In the genomic region with DNA sequence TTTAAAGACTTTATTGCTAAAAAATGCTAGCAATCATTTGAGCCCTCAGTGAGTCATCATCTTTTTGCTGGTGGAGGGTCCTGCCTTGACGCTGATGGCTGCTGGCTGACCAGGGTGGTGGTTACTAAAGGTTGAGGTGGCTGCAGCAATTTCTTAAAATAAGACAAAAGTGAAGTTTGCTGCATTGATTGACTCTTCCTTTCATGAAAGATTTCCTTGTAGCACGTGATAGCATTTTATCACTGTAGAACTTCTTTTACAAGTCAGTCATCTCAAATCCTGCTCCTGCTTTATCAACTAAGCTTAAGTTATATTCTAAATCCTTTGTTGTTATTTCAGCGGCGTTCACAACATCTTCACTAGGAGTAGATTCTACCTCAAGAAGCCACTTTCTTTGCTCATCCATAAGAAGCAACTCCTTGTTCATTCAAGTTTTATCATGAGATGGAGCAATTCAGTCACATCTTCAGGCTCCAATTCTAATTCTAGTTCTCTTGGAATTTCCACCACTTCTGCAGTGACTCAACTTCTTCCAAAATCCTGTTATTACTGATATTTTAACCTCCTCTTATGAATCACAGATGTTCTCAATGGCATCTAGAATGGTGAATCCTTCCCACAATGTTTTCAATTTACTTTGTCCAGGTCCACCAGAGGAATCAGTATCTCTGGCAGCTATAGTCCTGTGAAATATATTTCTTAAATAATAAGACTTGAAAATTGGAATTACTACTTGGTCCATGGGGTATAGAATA, we compare ENCODE assay signal across 2 cellular contexts.
TF ChIP-seq lines count a peak whose summit lies in the region.

No MANE protein-coding gene starts in this region.

TF ChIP-seq in HCT116, 20 proteins besides CTCF, POLR2A, EP300 and RAD21:
- TF ChIP-seq ZNF274 (IDR thresholded peaks at IDR 0.05; ENCODE audit: low read depth, low read length) (no peak), CEBPB (IDR thresholded peaks at IDR 0.05; ENCODE audit: low read depth) (no peak)

TF ChIP-seq in GM12878, 131 proteins besides CTCF, POLR2A, EP300 and RAD21:
- TF ChIP-seq, protein P1, sequence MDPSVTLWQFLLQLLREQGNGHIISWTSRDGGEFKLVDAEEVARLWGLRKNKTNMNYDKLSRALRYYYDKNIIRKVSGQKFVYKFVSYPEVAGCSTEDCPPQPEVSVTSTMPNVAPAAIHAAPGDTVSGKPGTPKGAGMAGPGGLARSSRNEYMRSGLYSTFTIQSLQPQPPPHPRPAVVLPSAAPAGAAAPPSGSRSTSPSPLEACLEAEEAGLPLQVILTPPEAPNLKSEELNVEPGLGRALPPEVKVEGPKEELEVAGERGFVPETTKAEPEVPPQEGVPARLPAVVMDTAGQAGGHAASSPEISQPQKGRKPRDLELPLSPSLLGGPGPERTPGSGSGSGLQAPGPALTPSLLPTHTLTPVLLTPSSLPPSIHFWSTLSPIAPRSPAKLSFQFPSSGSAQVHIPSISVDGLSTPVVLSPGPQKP (IDR thresholded peaks at IDR 0.05; ENCODE audit: low read depth, low read length): no peak
- TF ChIP-seq PML (IDR thresholded peaks at IDR 0.05; ENCODE audit: low read length) (no peak), ZNF622 (IDR thresholded peaks at IDR 0.05) (no peak), CEBPB (IDR thresholded peaks at IDR 0.05; ENCODE audit: borderline replicate concordance in 1 of 2, low read depth in 2 of 2, low read length in 2 of 2) (no peak), CHD2 (IDR thresholded peaks at IDR 0.05; ENCODE audit: borderline replicate concordance, low read depth, low read length) (no peak), SRF (IDR thresholded peaks at IDR 0.05; ENCODE audit: low read depth in 2 of 2, low read length in 2 of 2) (no peak), TARDBP (IDR thresholded peaks at IDR 0.05; ENCODE audit: borderline replicate concordance) (no peak), SIN3A (IDR thresholded peaks at IDR 0.05; ENCODE audit: low read depth, low read length) (no peak), HCFC1 (IDR thresholded peaks at IDR 0.05; ENCODE audit: low read length) (no peak), BACH1 (IDR thresholded peaks at IDR 0.05; ENCODE audit: borderline replicate concordance) (no peak), BHLHE40 (IDR thresholded peaks at IDR 0.05; ENCODE audit: borderline replicate concordance in 1 of 2, low read depth in 2 of 2, low read length in 1 of 2) (peak in 1 of 2 experiments; percentile 67; a peak in 1 of 4 replicates), RUNX3 (IDR thresholded peaks at IDR 0.05; ENCODE audit: low read length) (peak; percentile 9; the same call in 1 of the 2 replicates), MEF2A (IDR thresholded peaks at IDR 0.05; ENCODE audit: insufficient read depth, low read depth, low read length) (no peak), HDGF (IDR thresholded peaks at IDR 0.05) (no peak), GATAD2B (conservative IDR thresholded peaks at IDR 0.05; ENCODE audit: low read depth) (no peak), CBFB (IDR thresholded peaks at IDR 0.05; ENCODE audit: low read depth) (no peak), HDAC6 (IDR thresholded peaks at IDR 0.05; ENCODE audit: unreplicated experiment) (no peak), SMAD5 (IDR thresholded peaks at IDR 0.05; ENCODE audit: low read depth) (no peak), IKZF1 (conservative IDR thresholded peaks at IDR 0.05) (0 out of 2 replicates have a peak, but pooled peaks have one; percentile 10), MXI1 (IDR thresholded peaks at IDR 0.05; ENCODE audit: low read depth, low read length) (no peak), POLR2AphosphoS2 (IDR thresholded peaks at IDR 0.05; ENCODE audit: low read depth, low read length) (no peak), BCL11A (IDR thresholded peaks at IDR 0.05; ENCODE audit: low read depth, low read length) (no peak), POLR2AphosphoS5 (IDR thresholded peaks at IDR 0.05; ENCODE audit: low read length) (0 out of 2 replicates have a peak, but pooled peaks have one; percentile 41), MYC (IDR thresholded peaks at IDR 0.05; ENCODE audit: insufficient read depth, insufficient read length, insufficient replicate concordance, low read length, severe bottlenecking) (no peak)
- TF ChIP-seq, protein P2, sequence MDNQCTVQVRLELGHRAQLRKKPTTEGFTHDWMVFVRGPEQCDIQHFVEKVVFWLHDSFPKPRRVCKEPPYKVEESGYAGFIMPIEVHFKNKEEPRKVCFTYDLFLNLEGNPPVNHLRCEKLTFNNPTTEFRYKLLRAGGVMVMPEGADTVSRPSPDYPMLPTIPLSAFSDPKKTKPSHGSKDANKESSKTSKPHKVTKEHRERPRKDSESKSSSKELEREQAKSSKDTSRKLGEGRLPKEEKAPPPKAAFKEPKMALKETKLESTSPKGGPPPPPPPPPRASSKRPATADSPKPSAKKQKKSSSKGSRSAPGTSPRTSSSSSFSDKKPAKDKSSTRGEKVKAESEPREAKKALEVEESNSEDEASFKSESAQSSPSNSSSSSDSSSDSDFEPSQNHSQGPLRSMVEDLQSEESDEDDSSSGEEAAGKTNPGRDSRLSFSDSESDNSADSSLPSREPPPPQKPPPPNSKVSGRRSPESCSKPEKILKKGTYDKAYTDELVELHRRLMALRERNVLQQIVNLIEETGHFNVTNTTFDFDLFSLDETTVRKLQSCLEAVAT (IDR thresholded peaks at IDR 0.05): peak; percentile 82
- TF ChIP-seq, protein P3, sequence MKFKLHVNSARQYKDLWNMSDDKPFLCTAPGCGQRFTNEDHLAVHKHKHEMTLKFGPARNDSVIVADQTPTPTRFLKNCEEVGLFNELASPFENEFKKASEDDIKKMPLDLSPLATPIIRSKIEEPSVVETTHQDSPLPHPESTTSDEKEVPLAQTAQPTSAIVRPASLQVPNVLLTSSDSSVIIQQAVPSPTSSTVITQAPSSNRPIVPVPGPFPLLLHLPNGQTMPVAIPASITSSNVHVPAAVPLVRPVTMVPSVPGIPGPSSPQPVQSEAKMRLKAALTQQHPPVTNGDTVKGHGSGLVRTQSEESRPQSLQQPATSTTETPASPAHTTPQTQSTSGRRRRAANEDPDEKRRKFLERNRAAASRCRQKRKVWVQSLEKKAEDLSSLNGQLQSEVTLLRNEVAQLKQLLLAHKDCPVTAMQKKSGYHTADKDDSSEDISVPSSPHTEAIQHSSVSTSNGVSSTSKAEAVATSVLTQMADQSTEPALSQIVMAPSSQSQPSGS (IDR thresholded peaks at IDR 0.05; ENCODE audit: low read length): 0 out of 2 replicates have a peak, but pooled peaks have one; percentile 13
- TF ChIP-seq, protein P4, sequence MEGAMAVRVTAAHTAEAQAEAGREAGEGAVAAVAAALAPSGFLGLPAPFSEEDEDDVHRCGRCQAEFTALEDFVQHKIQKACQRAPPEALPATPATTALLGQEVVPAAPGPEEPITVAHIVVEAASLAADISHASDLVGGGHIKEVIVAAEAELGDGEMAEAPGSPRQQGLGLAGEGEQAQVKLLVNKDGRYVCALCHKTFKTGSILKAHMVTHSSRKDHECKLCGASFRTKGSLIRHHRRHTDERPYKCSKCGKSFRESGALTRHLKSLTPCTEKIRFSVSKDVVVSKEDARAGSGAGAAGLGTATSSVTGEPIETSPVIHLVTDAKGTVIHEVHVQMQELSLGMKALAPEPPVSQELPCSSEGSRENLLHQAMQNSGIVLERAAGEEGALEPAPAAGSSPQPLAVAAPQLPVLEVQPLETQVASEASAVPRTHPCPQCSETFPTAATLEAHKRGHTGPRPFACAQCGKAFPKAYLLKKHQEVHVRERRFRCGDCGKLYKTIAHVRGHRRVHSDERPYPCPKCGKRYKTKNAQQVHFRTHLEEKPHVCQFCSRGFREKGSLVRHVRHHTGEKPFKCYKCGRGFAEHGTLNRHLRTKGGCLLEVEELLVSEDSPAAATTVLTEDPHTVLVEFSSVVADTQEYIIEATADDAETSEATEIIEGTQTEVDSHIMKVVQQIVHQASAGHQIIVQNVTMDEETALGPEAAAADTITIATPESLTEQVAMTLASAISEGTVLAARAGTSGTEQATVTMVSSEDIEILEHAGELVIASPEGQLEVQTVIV (IDR thresholded peaks at IDR 0.05; ENCODE audit: borderline replicate concordance, partially characterized antibody): no peak
- TF ChIP-seq, protein P5, sequence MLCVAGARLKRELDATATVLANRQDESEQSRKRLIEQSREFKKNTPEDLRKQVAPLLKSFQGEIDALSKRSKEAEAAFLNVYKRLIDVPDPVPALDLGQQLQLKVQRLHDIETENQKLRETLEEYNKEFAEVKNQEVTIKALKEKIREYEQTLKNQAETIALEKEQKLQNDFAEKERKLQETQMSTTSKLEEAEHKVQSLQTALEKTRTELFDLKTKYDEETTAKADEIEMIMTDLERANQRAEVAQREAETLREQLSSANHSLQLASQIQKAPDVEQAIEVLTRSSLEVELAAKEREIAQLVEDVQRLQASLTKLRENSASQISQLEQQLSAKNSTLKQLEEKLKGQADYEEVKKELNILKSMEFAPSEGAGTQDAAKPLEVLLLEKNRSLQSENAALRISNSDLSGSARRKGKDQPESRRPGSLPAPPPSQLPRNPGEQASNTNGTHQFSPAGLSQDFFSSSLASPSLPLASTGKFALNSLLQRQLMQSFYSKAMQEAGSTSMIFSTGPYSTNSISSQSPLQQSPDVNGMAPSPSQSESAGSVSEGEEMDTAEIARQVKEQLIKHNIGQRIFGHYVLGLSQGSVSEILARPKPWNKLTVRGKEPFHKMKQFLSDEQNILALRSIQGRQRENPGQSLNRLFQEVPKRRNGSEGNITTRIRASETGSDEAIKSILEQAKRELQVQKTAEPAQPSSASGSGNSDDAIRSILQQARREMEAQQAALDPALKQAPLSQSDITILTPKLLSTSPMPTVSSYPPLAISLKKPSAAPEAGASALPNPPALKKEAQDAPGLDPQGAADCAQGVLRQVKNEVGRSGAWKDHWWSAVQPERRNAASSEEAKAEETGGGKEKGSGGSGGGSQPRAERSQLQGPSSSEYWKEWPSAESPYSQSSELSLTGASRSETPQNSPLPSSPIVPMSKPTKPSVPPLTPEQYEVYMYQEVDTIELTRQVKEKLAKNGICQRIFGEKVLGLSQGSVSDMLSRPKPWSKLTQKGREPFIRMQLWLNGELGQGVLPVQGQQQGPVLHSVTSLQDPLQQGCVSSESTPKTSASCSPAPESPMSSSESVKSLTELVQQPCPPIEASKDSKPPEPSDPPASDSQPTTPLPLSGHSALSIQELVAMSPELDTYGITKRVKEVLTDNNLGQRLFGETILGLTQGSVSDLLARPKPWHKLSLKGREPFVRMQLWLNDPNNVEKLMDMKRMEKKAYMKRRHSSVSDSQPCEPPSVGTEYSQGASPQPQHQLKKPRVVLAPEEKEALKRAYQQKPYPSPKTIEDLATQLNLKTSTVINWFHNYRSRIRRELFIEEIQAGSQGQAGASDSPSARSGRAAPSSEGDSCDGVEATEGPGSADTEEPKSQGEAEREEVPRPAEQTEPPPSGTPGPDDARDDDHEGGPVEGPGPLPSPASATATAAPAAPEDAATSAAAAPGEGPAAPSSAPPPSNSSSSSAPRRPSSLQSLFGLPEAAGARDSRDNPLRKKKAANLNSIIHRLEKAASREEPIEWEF (IDR thresholded peaks at IDR 0.05; ENCODE audit: insufficient replicate concordance, low read depth, low read length): no peak
- TF ChIP-seq, protein P6, sequence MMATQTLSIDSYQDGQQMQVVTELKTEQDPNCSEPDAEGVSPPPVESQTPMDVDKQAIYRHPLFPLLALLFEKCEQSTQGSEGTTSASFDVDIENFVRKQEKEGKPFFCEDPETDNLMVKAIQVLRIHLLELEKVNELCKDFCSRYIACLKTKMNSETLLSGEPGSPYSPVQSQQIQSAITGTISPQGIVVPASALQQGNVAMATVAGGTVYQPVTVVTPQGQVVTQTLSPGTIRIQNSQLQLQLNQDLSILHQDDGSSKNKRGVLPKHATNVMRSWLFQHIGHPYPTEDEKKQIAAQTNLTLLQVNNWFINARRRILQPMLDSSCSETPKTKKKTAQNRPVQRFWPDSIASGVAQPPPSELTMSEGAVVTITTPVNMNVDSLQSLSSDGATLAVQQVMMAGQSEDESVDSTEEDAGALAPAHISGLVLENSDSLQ (IDR thresholded peaks at IDR 0.05): peak; percentile 43; the same call in 1 of the 2 replicates
- TF ChIP-seq, protein P7, sequence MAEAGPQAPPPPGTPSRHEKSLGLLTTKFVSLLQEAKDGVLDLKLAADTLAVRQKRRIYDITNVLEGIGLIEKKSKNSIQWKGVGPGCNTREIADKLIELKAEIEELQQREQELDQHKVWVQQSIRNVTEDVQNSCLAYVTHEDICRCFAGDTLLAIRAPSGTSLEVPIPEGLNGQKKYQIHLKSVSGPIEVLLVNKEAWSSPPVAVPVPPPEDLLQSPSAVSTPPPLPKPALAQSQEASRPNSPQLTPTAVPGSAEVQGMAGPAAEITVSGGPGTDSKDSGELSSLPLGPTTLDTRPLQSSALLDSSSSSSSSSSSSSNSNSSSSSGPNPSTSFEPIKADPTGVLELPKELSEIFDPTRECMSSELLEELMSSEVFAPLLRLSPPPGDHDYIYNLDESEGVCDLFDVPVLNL (IDR thresholded peaks at IDR 0.05; ENCODE audit: low read depth, low read length): no peak
- TF ChIP-seq, protein P8, sequence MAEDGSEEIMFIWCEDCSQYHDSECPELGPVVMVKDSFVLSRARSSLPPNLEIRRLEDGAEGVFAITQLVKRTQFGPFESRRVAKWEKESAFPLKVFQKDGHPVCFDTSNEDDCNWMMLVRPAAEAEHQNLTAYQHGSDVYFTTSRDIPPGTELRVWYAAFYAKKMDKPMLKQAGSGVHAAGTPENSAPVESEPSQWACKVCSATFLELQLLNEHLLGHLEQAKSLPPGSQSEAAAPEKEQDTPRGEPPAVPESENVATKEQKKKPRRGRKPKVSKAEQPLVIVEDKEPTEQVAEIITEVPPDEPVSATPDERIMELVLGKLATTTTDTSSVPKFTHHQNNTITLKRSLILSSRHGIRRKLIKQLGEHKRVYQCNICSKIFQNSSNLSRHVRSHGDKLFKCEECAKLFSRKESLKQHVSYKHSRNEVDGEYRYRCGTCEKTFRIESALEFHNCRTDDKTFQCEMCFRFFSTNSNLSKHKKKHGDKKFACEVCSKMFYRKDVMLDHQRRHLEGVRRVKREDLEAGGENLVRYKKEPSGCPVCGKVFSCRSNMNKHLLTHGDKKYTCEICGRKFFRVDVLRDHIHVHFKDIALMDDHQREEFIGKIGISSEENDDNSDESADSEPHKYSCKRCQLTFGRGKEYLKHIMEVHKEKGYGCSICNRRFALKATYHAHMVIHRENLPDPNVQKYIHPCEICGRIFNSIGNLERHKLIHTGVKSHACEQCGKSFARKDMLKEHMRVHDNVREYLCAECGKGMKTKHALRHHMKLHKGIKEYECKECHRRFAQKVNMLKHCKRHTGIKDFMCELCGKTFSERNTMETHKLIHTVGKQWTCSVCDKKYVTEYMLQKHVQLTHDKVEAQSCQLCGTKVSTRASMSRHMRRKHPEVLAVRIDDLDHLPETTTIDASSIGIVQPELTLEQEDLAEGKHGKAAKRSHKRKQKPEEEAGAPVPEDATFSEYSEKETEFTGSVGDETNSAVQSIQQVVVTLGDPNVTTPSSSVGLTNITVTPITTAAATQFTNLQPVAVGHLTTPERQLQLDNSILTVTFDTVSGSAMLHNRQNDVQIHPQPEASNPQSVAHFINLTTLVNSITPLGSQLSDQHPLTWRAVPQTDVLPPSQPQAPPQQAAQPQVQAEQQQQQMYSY (CRISPR knock-in tag; IDR thresholded peaks at IDR 0.05): no peak
- TF ChIP-seq, protein P9, sequence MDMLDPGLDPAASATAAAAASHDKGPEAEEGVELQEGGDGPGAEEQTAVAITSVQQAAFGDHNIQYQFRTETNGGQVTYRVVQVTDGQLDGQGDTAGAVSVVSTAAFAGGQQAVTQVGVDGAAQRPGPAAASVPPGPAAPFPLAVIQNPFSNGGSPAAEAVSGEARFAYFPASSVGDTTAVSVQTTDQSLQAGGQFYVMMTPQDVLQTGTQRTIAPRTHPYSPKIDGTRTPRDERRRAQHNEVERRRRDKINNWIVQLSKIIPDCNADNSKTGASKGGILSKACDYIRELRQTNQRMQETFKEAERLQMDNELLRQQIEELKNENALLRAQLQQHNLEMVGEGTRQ (IDR thresholded peaks at IDR 0.05; ENCODE audit: borderline replicate concordance, low read depth, low read length): no peak
